ENCODE assay signal across 8 cellular contexts in the genomic region with DNA sequence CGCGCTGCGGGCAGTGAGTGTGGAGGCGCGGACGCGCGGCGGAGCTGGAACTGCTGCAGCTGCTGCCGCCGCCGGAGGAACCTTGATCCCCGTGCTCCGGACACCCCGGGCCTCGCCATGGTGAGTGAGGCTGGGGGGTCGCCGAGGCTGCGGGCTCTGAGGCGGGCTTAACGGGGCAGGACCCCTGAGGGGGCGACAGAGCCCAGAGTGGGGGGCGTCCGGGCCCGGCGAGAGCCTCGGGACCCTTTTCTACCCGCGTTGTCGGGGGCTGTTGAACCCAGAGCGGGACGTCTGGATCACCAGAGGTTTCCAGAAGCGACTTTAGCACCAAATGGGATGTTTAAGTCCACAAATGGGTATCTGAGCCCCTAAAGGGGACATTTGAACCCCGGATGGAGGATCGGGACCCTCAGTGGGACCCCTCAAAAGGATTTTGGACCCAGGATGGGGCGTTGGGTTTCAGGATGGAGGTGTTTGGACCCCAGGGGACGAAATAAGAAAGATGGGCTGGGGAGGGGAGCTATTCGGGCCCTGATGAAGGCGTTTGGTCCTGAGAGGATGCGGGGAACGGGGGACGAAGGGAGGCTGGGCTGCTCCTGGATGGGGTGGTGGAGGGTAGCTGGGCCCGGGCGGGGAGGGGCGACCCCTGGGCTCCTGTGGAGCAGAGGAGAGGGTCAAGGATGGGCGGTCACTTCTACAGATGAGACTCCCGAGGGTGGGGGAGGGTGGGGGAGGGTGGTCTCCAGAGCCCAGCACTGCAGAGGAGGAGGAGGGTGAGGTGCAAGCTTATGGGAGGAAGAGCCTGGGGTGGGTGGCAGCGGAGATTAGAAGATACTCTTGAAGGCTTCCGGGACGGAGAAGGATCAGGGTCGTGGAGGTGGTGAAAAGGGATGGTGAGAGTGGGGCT. TPM values are rescaled to one million over a fixed set of nuclear protein-coding genes. Genes with fewer than 3 reads are reported as not detected.
A peak's percentile ranks its signal among the peaks of the same experiment; 100 is the strongest.
DNase-seq lines count a peak whose midpoint lies in the region; ATAC-seq, FAIRE-seq and TF ChIP-seq lines count a peak whose summit lies in the region.

Gene CALM3 (plus strand): TSS at position 13 of the 907 bp plus-strand sequence. CDS start 105 bp downstream, at position 118.

- H4K20me1 ChIP-seq in DND-41 (ENCODE audit: insufficient read depth, low read length), result peaks cover 46% of the 10 kb centered on the region
- H4K20me1 ChIP-seq in K562 (replicated peaks; ENCODE audit: control insufficient read depth, insufficient read depth, low read length), result peaks cover 29% of the 10 kb centered on the region
- peaks cover 15% of the 10 kb centered on the region for H4K20me1 ChIP-seq in keratinocyte (ENCODE audit: control insufficient read depth, extremely low read depth, insufficient read depth, low read length)

- no peaks in the 10 kb centered on the region for H3K9me1 ChIP-seq in K562 (ENCODE audit: control insufficient read depth, insufficient read depth, low read length)
- no peaks in the 10 kb centered on the region for H3K9me1 ChIP-seq in keratinocyte (ENCODE audit: control insufficient read depth, extremely low read depth, insufficient read depth, low read length)

- 1% methylated on average over 37 of the region's 51 CpGs for WGBS in K562 (ENCODE audit: insufficient coverage, low coverage, missing lambda C conversion rate)

- H3K36me3 ChIP-seq in DND-41 (ENCODE audit: insufficient read depth, low read length), result peaks cover 43% of the 10 kb centered on the region
- peaks cover 38% of the 10 kb centered on the region; the same call in 2 of the 3 replicates for H3K36me3 ChIP-seq in K562 (ENCODE audit: control insufficient read depth, insufficient read depth, low read length)
- H3K36me3 ChIP-seq in keratinocyte (ENCODE audit: control insufficient read depth in 2 of 2, extremely low read depth in 1 of 2, insufficient read depth in 2 of 2, low read length in 2 of 2), result peaks cover 12 to 22% of the 10 kb centered on the region in 2 experiments

- peak; percentile 76 for TF ChIP-seq POLR2A in K562 (conservative IDR thresholded peaks at IDR 0.05)

- intact Hi-C loops in K562 (cut with micrococcal nuclease), result loop anchor here (1.0 kb wide), 1 partner anchor 60 kb away; the partner anchor contains the start of gene DACT3

- H3K9me3 Mint-ChIP-seq in stimulated activated memory B cell treated with anti-CD40 and anti-IgM and Interleukin-4, amounts not matched to agents 10 μg/mL and 1 μg/mL and 100 μg/mL, for 72 hours, result peaks cover 9% of the 10 kb centered on the region

- peaks cover 33% of the 10 kb centered on the region for H3K4me1 Mint-ChIP-seq in stimulated activated memory B cell treated with anti-CD40 and anti-IgM and Interleukin-4, amounts not matched to agents 10 μg/mL and 1 μg/mL and 100 μg/mL, for 72 hours

- POLR2A ChIA-PET in K562 (lab: Yijun Ruan, JAX), result interaction anchor here (0.5 to 3.6 kb wide), 16 partner anchors 10 to 446 kb away, joined by 3 to 30 read pairs (median 4); partner anchors contain the start of gene DACT3

- in situ Hi-C loops in K562 (cut with MboI), result no loop called here

- CTCF ChIA-PET in K562 (lab: Yijun Ruan, JAX; ENCODE audit: low intra/inter-chr PET ratio), result interaction anchor here (0.6 kb wide), 1 partner anchor 822 kb away, joined by 4 read pairs; no protein-coding TSS in a partner anchor

- dilution Hi-C loops in keratinocyte (cut with MboI; ENCODE audit: extremely low pct_ligation_motif_present, low sequenced_read_pairs), result no loop called here

- H2AFZ ChIP-seq in DND-41 (ENCODE audit: low read depth, low read length), result peak within 1 kb of the TSS; percentile 95
- H2AFZ ChIP-seq in K562 (ENCODE audit: low read depth, low read length), result peak within 1 kb of the TSS; percentile 100
- peak within 1 kb of the TSS; percentile 98 for H2AFZ ChIP-seq in keratinocyte (ENCODE audit: control insufficient read depth, low read length)

- H3K4me3 Mint-ChIP-seq in stimulated activated memory B cell treated with anti-CD40 and anti-IgM and Interleukin-4, amounts not matched to agents 10 μg/mL and 1 μg/mL and 100 μg/mL, for 72 hours, result peak within 1 kb of the TSS; percentile 92

- TSS peak; percentile 72 for BruUV-seq in K562 (replicated peaks; lab: Mats Ljungman, UMichigan)

- no peaks in the 10 kb centered on the region for H3K27me3 ChIP-seq in DND-41 (ENCODE audit: insufficient read depth, low read length, poor library complexity)
- no peaks in the 10 kb centered on the region for H3K27me3 ChIP-seq in K562 (ENCODE audit: control insufficient read depth in 2 of 2, insufficient read depth in 2 of 2, low read length in 2 of 2)
- no peaks in the 10 kb centered on the region for H3K27me3 ChIP-seq in keratinocyte (ENCODE audit: control insufficient read depth, extremely low read depth, insufficient read depth, low read length)

- H3K27me3 Mint-ChIP-seq in stimulated activated memory B cell treated with anti-CD40 and anti-IgM and Interleukin-4, amounts not matched to agents 10 μg/mL and 1 μg/mL and 100 μg/mL, for 72 hours, result no peaks in the 10 kb centered on the region

- H3K27ac ChIP-seq in DND-41 (ENCODE audit: low read length) (peak within 1 kb of the TSS; percentile 100), K562 (ENCODE audit: extremely low read depth, low read depth, low read length) (peak within 1 kb of the TSS; percentile 100), keratinocyte (ENCODE audit: control insufficient read depth, insufficient read depth, low read length) (peak within 1 kb of the TSS; percentile 100)

- H3K4me2 ChIP-seq in DND-41 (ENCODE audit: insufficient read depth, low read length) (peak within 1 kb of the TSS; percentile 95), K562 (ENCODE audit: insufficient read depth, low read length) (peak within 1 kb of the TSS; percentile 98), keratinocyte (ENCODE audit: control insufficient read depth, extremely low read depth, insufficient read depth, low read depth, low read length) (peak within 1 kb of the TSS; percentile 85)

- DNase-seq in DND-41, result peak; percentile 55
- DNase-seq in Jurkat, Clone E6-1 (ENCODE audit: low read depth, low spot score), result no peak
- peak in 3 of 4 experiments; percentile 55 to 66 (median 63) for DNase-seq in K562 (ENCODE audit: extremely low read depth in 1 of 4, low spot score in 3 of 4)
- DNase-seq in keratinocyte (ENCODE audit: low read depth, low spot score), result no peak
- no peak for DNase-seq in NCI-H2029 treated with DMSO at 0.1 percent for 48 hours (lab: John Stamatoyannopoulos, UW)

- H3K9me3 ChIP-seq in DND-41 (ENCODE audit: insufficient read depth, low read length, severe bottlenecking), result peaks cover 6% of the 10 kb centered on the region
- H3K9me3 ChIP-seq in K562 (replicated peaks; ENCODE audit: control insufficient read depth, insufficient read depth, low read depth, low read length), result peaks cover 11% of the 10 kb centered on the region
- no peaks in the 10 kb centered on the region for H3K9me3 ChIP-seq in keratinocyte (ENCODE audit: control insufficient read depth, low read depth, low read length)

- H3K9ac ChIP-seq in DND-41 (ENCODE audit: low read depth, low read length), result peak within 1 kb of the TSS; percentile 93
- peak within 1 kb of the TSS; percentile 99 to 100 for H3K9ac ChIP-seq in K562 (ENCODE audit: insufficient read depth in 1 of 2, low read depth in 2 of 2, low read length in 2 of 2)
- peak within 1 kb of the TSS; percentile 100 for H3K9ac ChIP-seq in keratinocyte (ENCODE audit: control insufficient read depth, extremely low read depth, insufficient read depth, low read length)

- no peak for TF ChIP-seq CTCF in DND-41 (IDR thresholded peaks at IDR 0.05; ENCODE audit: borderline replicate concordance, extremely low read depth, low read length, poor library complexity, severe bottlenecking)
- TF ChIP-seq CTCF in K562 (IDR thresholded peaks at IDR 0.05 in 2 of 3, conservative IDR thresholded peaks at IDR 0.05 in 1 of 3; ENCODE audit: insufficient read depth in 2 of 3, low read depth in 1 of 3, low read length in 3 of 3), result no peak
- no peak for TF ChIP-seq CTCF in keratinocyte (optimal IDR thresholded peaks at IDR 0.05 in 1 of 3, IDR thresholded peaks at IDR 0.05 in 1 of 3, conservative IDR thresholded peaks at IDR 0.05 in 1 of 3; ENCODE audit: extremely low read depth in 1 of 3, insufficient read depth in 2 of 3, low read length in 3 of 3)

- H3K4me1 ChIP-seq in DND-41 (ENCODE audit: insufficient read depth, low read length) (peaks cover 37% of the 10 kb centered on the region), K562 (replicated peaks in 1 of 2; ENCODE audit: control insufficient read depth in 2 of 2, insufficient read depth in 2 of 2, low read length in 2 of 2) (peaks cover 15 to 46% of the 10 kb centered on the region in 2 experiments; a peak in 4 of 5 replicates), keratinocyte (ENCODE audit: control insufficient read depth, extremely low read depth, insufficient read depth, low read length) (peaks cover 24% of the 10 kb centered on the region)

- H3K27ac Mint-ChIP-seq in stimulated activated memory B cell treated with anti-CD40 and anti-IgM and Interleukin-4, amounts not matched to agents 10 μg/mL and 1 μg/mL and 100 μg/mL, for 72 hours, result peak within 1 kb of the TSS; percentile 100

- peak; percentile 27; the same call in 2 of the 3 replicates for ATAC-seq in DND-41 (ENCODE audit: insufficient read depth, low read depth)
- peak; percentile 22 for ATAC-seq in K562
- no peak for ATAC-seq in stimulated activated memory B cell treated with anti-CD40 and anti-IgM and Interleukin-4, amounts not matched to agents 10 μg/mL and 1 μg/mL and 100 μg/mL, for 72 hours
- no peak for ATAC-seq in HG02981 (IDR thresholded peaks at IDR 0.05; ENCODE audit: unreplicated experiment)
- no peak for ATAC-seq in HG02610 (IDR thresholded peaks at IDR 0.05; ENCODE audit: unreplicated experiment)

- H3K4me3 ChIP-seq in DND-41 (ENCODE audit: low read depth in 1 of 2, low read length in 2 of 2), result peak within 1 kb of the TSS; percentile 72 to 84
- peak within 1 kb of the TSS; percentile 100 for H3K4me3 ChIP-seq in Jurkat, Clone E6-1 (ENCODE audit: low read length)
- peak within 1 kb of the TSS; percentile 79 for H3K4me3 ChIP-seq in K562
- H3K4me3 ChIP-seq in keratinocyte (ENCODE audit: control insufficient read depth in 2 of 3, extremely low read depth in 1 of 3, insufficient read depth in 2 of 3, low read depth in 1 of 3, low read length in 3 of 3), result peak within 1 kb of the TSS; percentile 98 to 100 (median 99)

- peaks cover 27% of the 10 kb centered on the region for H3K36me3 Mint-ChIP-seq in stimulated activated memory B cell treated with anti-CD40 and anti-IgM and Interleukin-4, amounts not matched to agents 10 μg/mL and 1 μg/mL and 100 μg/mL, for 72 hours

- no peak for TF ChIP-seq RAD21 in K562 (CRISPR knock-in tag; conservative IDR thresholded peaks at IDR 0.05 in 1 of 2, IDR thresholded peaks at IDR 0.05 in 1 of 2)

- no peak for TF ChIP-seq EP300 in K562 (IDR thresholded peaks at IDR 0.05; ENCODE audit: low read length)

- H3K79me2 ChIP-seq in DND-41 (ENCODE audit: insufficient read depth, low read length), result peaks cover 54% of the 10 kb centered on the region
- H3K79me2 ChIP-seq in K562 (ENCODE audit: control insufficient read depth, insufficient read depth, low read length), result peaks cover 49% of the 10 kb centered on the region
- peaks cover 54% of the 10 kb centered on the region for H3K79me2 ChIP-seq in keratinocyte (ENCODE audit: control insufficient read depth, insufficient read depth, low read length)

- FAIRE-seq in K562 (lab: Jason Lieb, UNC), result peak; percentile 65
- FAIRE-seq in keratinocyte (lab: Jason Lieb, UNC), result no peak

RNA-seq across cellular contexts. Expression of gene CALM3, which starts in this region (rescaled TPM):
- polyA plus RNA-seq in Jurkat, Clone E6-1 (2012; ENCODE audit: insufficient read depth, insufficient read length), result 522 TPM
- 68.2 and 118 TPM in 2 replicates for total RNA-seq in K562 (2011; cell fraction: chromatin; rRNA removed; ENCODE audit: low replicate concordance)
- 47.8 and 53.5 TPM in 2 replicates for total RNA-seq in K562 (2011; cell fraction: nucleolus; rRNA removed)
- 91.9 and 153 TPM in 2 replicates for total RNA-seq in K562 (2011; cell fraction: nucleoplasm; rRNA removed)
- total RNA-seq in K562 (2014; rRNA removed) (149 and 180 TPM in 2 replicates), K562 (2014; rRNA removed; fragmentation: Illumina TruSeq; extraction: Trizol) (126 and 150 TPM in 2 replicates), K562 (2015; rRNA removed; fragmentation: Illumina TruSeq; extraction: Trizol) (154 and 156 TPM in 2 replicates), K562 (2021) (277 TPM in 2 replicates)
- polyA plus RNA-seq in K562 (2011; rRNA removed) (255 and 327 TPM in 2 replicates), K562 (2014; fragmentation: Illumina TruSeq; extraction: Trizol) (307 and 350 TPM in 2 replicates), K562 (2014; fragmentation: Nextera tagmentation; extraction: Ambion mirVana) (10 to 100 TPM; 34.6 to 40.2 TPM), K562 (2014; rRNA removed) (266 and 273 TPM in 2 replicates), keratinocyte (245 to 556 TPM (median 411 TPM) in 3 replicates)
- 230 and 235 TPM in 2 replicates for polyA plus RNA-seq in K562 (2011; cell fraction: cytosol; rRNA removed)
- 152 and 155 TPM in 2 replicates for polyA plus RNA-seq in K562 (2011; cell fraction: nucleus; rRNA removed)
- polyA plus RNA-seq in K562 (2012), result 203 and 388 TPM in 2 replicates
- polyA minus RNA-seq in K562 (2011; rRNA and poly(A)+ RNA removed), result 333 and 438 TPM in 2 replicates
- polyA minus RNA-seq in K562 (2011; cell fraction: cytosol; rRNA and poly(A)+ RNA removed), result 82.3 and 91.6 TPM in 2 replicates
- 20.3 and 36.9 TPM in 2 replicates for polyA minus RNA-seq in K562 (2011; cell fraction: nucleus; rRNA and poly(A)+ RNA removed)
- polyA plus RNA-seq in keratinocyte (2011; ENCODE audit: low read depth), result 89.9 TPM
- 302 and 508 TPM in 2 replicates for polyA plus RNA-seq in keratinocyte (2011; cell fraction: cytosol; rRNA removed)
- 219 and 253 TPM in 2 replicates for polyA plus RNA-seq in keratinocyte (2011; cell fraction: nucleus; rRNA removed)
- 83.5 and 391 TPM in 2 replicates for polyA plus RNA-seq in keratinocyte (2012; ENCODE audit: low replicate concordance)
- polyA minus RNA-seq in keratinocyte, result 162 to 240 TPM (median 238 TPM) in 3 replicates
- polyA minus RNA-seq in keratinocyte (2011; cell fraction: cytosol; rRNA and poly(A)+ RNA removed), result 171 TPM
- polyA minus RNA-seq in keratinocyte (2011; cell fraction: nucleus; rRNA and poly(A)+ RNA removed), result 34.4 and 50.8 TPM in 2 replicates

Comparison
In these comparisons a context has a peak if more than half of its experiments do, and no peak if none do; other contexts are left out.
1. ATAC-seq: peak in DND-41 (single experiment) and K562 (single experiment); none in stimulated activated memory B cell treated with anti-CD40 and anti-IgM and Interleukin-4, amounts not matched to agents 10 μg/mL and 1 μg/mL and 100 μg/mL, for 72 hours (single experiment), HG02981 (single experiment) and HG02610 (single experiment).
2. DNase-seq: peak in DND-41 (single experiment) and K562 (3 of 4); none in Jurkat, Clone E6-1 (single experiment), keratinocyte (single experiment) and NCI-H2029 treated with DMSO at 0.1 percent for 48 hours (single experiment).
3. Peak in every context shown above with its lines, with median percentiles within 50 percentile points of each other: H2AFZ ChIP-seq, H3K27ac ChIP-seq, H3K4me2 ChIP-seq, H3K4me3 ChIP-seq and H3K9ac ChIP-seq.